13 cellular contexts compared by ENCODE assay signal in genomic region chr11:102256251-102256650, GRCh38.
DNase-seq lines count a peak whose midpoint lies in the region; ATAC-seq, FAIRE-seq and TF ChIP-seq lines count a peak whose summit lies in the region.
"Had no signal": no experiment of that assay in that cellular context is flagged by ENCODE, and none has a peak within 500 bp of the region (broad histone marks: within the 10 kb centered on the region; RNA-seq: fewer than 3 reads in every experiment).

No MANE protein-coding gene starts in this region.

- H3K4me1 ChIP-seq in BE2C (no peaks in the 10 kb centered on the region), IMR-90 (ENCODE audit: control insufficient read depth, insufficient read depth, low read length) (peaks cover 6% of the 10 kb centered on the region), GM12878 (ENCODE audit: control insufficient read depth, insufficient read depth, low read length) (no peaks in the 10 kb centered on the region)

- H4K8ac ChIP-seq in IMR-90 (ENCODE audit: low read depth in 2 of 2, low read length in 2 of 2), result peak overlapping the region; percentile 1 to 88; a peak in 2 of 4 replicates

- intact Hi-C loops in IMR-90 (cut with micrococcal nuclease), result no loop called here
- intact Hi-C loops in GM12878 (cut with micrococcal nuclease; ENCODE audit: unreplicated experiment), result no loop called here

- H3K27me3 ChIP-seq in BE2C (peaks cover 3% of the 10 kb centered on the region; the same call in 1 of the 2 replicates), IMR-90 (ENCODE audit: control insufficient read depth, insufficient read depth, low read length) (no peaks in the 10 kb centered on the region), GM12878 (replicated peaks in 1 of 2; ENCODE audit: control insufficient read depth in 2 of 2, insufficient read depth in 2 of 2, low read length in 1 of 2) (peaks cover 0 to 3% of the 10 kb centered on the region in 2 experiments; a peak in 1 of 4 replicates)
- H3K27me3 ChIP-seq: vagina had no signal

- H3K27ac ChIP-seq in IMR-90 (ENCODE audit: insufficient read depth, low read length), result no peak overlapping the region
- no peak overlapping the region for H3K27ac ChIP-seq in GM12878 (ENCODE audit: control insufficient read depth, insufficient read depth)
- H3K27ac ChIP-seq: vagina had no signal

- peak overlapping the region; percentile 83 for H2AK9ac ChIP-seq in IMR-90 (replicated peaks; ENCODE audit: low read depth, low read length, poor library complexity)

- DNase-seq in BE2C (peak; percentile 24), IMR-90 (peak; percentile 79), GM12878 (ENCODE audit: low read depth, low spot score) (no peak), iris pigment epithelial cell (ENCODE audit: low read depth) (peak; percentile 91), NCI-H187 treated with DMSO at 0.1 percent for 48 hours (lab: John Stamatoyannopoulos, UW) (no peak), left lobe of liver (ENCODE audit: low spot score) (no peak)
- DNase-seq in activated CD4-positive, alpha-beta T cell treated with anti-CD3 and anti-CD28 coated beads, Interleukin-2, amount 50 U/mL, for 1 hour, result no peak
- DNase-seq: DMS53; NCI-H2107; stimulated activated CD8-positive, alpha-beta memory T cell treated with anti-CD3 and anti-CD28 coated beads, Interleukin-4, amount 100 ng/mL, for 48 hours; SW 1271 had no signal

- H3K4me2 ChIP-seq in IMR-90 (ENCODE audit: low read depth, low read length) (no peak overlapping the region), GM12878 (ENCODE audit: control insufficient read depth, insufficient read depth) (no peak overlapping the region)

- FAIRE-seq in GM12878 (lab: Jason Lieb, UNC), result no peak

- CTCF ChIA-PET in IMR-90 (lab: Yijun Ruan, JAX) (no interaction called here), GM12878 (lab: Yijun Ruan, JAX) (interaction anchor here (1.7 kb wide), 1 partner anchor 357 kb away, joined by 5 read pairs; no protein-coding TSS in a partner anchor)

- H4K20me1 ChIP-seq in IMR-90 (ENCODE audit: insufficient read depth, low read length) (no peaks in the 10 kb centered on the region), GM12878 (ENCODE audit: control insufficient read depth, insufficient read depth) (no peaks in the 10 kb centered on the region)

- ATAC-seq in IMR-90 (ENCODE audit: low read depth) (peak; percentile 91), GM12878 (peak; percentile 37), HG02642 (IDR thresholded peaks at IDR 0.05; ENCODE audit: poor library complexity, unreplicated experiment) (no peak), left lobe of liver (no peak)

- TF ChIP-seq RAD21 in IMR-90 (IDR thresholded peaks at IDR 0.05; ENCODE audit: low read length) (no peak), GM12878 (IDR thresholded peaks at IDR 0.05; ENCODE audit: insufficient read depth, low read depth, low read length) (no peak)

- H3K56ac ChIP-seq in IMR-90 (ENCODE audit: extremely low read depth, insufficient read depth, low read length), result peak overlapping the region; percentile 29; the same call in 1 of the 2 replicates

- POLR2A ChIA-PET in IMR-90 (lab: Charles Lee; ENCODE audit: unreplicated experiment) (no interaction called here), GM12878 (lab: Charles Lee) (no interaction called here)

- no peaks in the 10 kb centered on the region for H3K79me1 ChIP-seq in IMR-90 (ENCODE audit: low read depth in 1 of 2, low read length in 2 of 2)

- H3K4me3 ChIP-seq in BE2C (ENCODE audit: low read depth, low read length) (no peak overlapping the region), IMR-90 (ENCODE audit: insufficient read depth, low read depth, low read length) (no peak overlapping the region), GM12878 (no peak overlapping the region)
- H3K4me3 ChIP-seq: vagina had no signal

- H2BK5ac ChIP-seq in IMR-90 (ENCODE audit: low read depth, low read length, poor library complexity, severe bottlenecking), result peak overlapping the region; percentile 78

- TF ChIP-seq EP300 in GM12878 (IDR thresholded peaks at IDR 0.05; ENCODE audit: borderline replicate concordance in 1 of 2, control insufficient read depth in 1 of 2, low read depth in 2 of 2, low read length in 2 of 2), result no peak

- peak overlapping the region; percentile 89 for H3K14ac ChIP-seq in IMR-90 (replicated peaks; ENCODE audit: low read depth, low read length)

- peak overlapping the region; percentile 64 for H2AFZ ChIP-seq in IMR-90 (replicated peaks; ENCODE audit: low read length, poor library complexity)
- H2AFZ ChIP-seq in GM12878 (ENCODE audit: control insufficient read depth, low read depth, low read length), result no peak overlapping the region

- RAD21 ChIA-PET in GM12878 (lab: Charles Lee; ENCODE audit: unreplicated experiment), result no interaction called here

- BruUV-seq in IMR-90 (replicated peaks; lab: Mats Ljungman, UMichigan), result no TSS peak
- no TSS peak for BruUV-seq in GM12878 (replicated peaks; lab: Mats Ljungman, UMichigan)

- TF ChIP-seq CTCF in BE2C (IDR thresholded peaks at IDR 0.05; ENCODE audit: low read depth, low read length) (no peak), IMR-90 (conservative IDR thresholded peaks at IDR 0.05; ENCODE audit: low read depth, low read length) (no peak), GM12878 (IDR thresholded peaks at IDR 0.05 in 2 of 3, conservative IDR thresholded peaks at IDR 0.05 in 1 of 3; ENCODE audit: control insufficient read depth in 2 of 3, extremely low read depth in 1 of 3, insufficient read depth in 1 of 3, low read depth in 3 of 3, low read length in 3 of 3) (no peak)

- peak overlapping the region; percentile 20 for H2AK5ac ChIP-seq in IMR-90 (ENCODE audit: low read depth, low read length)

- H3K18ac ChIP-seq in IMR-90 (ENCODE audit: low read depth, low read length), result peak overlapping the region; percentile 70; the same call in 1 of the 2 replicates

- no peak overlapping the region for H3K9ac ChIP-seq in IMR-90 (ENCODE audit: low read depth, low read length)
- no peak overlapping the region for H3K9ac ChIP-seq in GM12878 (ENCODE audit: control insufficient read depth, insufficient read depth, low read length)

- no peaks in the 10 kb centered on the region for H3K36me3 ChIP-seq in BE2C
- H3K36me3 ChIP-seq in IMR-90 (ENCODE audit: control insufficient read depth, insufficient read depth, low read length), result no peaks in the 10 kb centered on the region
- no peaks in the 10 kb centered on the region for H3K36me3 ChIP-seq in GM12878 (ENCODE audit: control insufficient read depth in 2 of 2, insufficient read depth in 2 of 2, low read length in 1 of 2)
- H3K36me3 ChIP-seq: vagina had no signal

- in situ Hi-C loops in IMR-90 (cut with MboI; ENCODE audit: low sequenced_read_pairs), result no loop called here
- in situ Hi-C loops in GM12878 (cut with MboI), result no loop called here

- H4K91ac ChIP-seq in IMR-90 (ENCODE audit: insufficient read depth, low read depth, low read length), result peak overlapping the region; percentile 54

- peak overlapping the region; percentile 90 for H2BK120ac ChIP-seq in IMR-90 (ENCODE audit: low read depth, low read length)

- dilution Hi-C loops in IMR-90 (cut with HindIII; ENCODE audit: low sequenced_read_pairs, unreplicated experiment), result no loop called here

- peak overlapping the region; percentile 56; the same call in 1 of the 3 replicates for H2BK15ac ChIP-seq in IMR-90 (ENCODE audit: low read depth, low read length)

- H3K9me3 ChIP-seq in BE2C (no peaks in the 10 kb centered on the region), IMR-90 (ENCODE audit: control insufficient read depth, insufficient read depth, low read length) (no peaks in the 10 kb centered on the region), GM12878 (replicated peaks; ENCODE audit: control insufficient read depth, insufficient read depth, low read length) (no peaks in the 10 kb centered on the region)
- H3K9me3 ChIP-seq: vagina had no signal

- peak overlapping the region; percentile 92 for H2BK20ac ChIP-seq in IMR-90 (ENCODE audit: low read depth, low read length)

- H3K23ac ChIP-seq in IMR-90 (ENCODE audit: low read depth, low read length), result peak overlapping the region; percentile 85

- SMC1A ChIA-PET in GM12878 (lab: Charles Lee; ENCODE audit: uncharacterized antibody, unreplicated experiment), result interaction anchor here (1.1 to 1.2 kb wide), 2 partner anchors 13 to 408 kb away, joined by 3 read pairs; no protein-coding TSS in a partner anchor

- TF ChIP-seq POLR2A in IMR-90 (IDR thresholded peaks at IDR 0.05; ENCODE audit: low read depth, low read length) (no peak), GM12878 (IDR thresholded peaks at IDR 0.05; ENCODE audit: low read depth, low read length) (no peak)

- H4K5ac ChIP-seq in IMR-90 (ENCODE audit: low read depth, low read length), result peak overlapping the region; percentile 38; the same call in 1 of the 2 replicates

- H3K4ac ChIP-seq in IMR-90 (ENCODE audit: low read depth, low read length), result peak overlapping the region; percentile 84

- no CpG with 5 or more reads among the region's 4 CpGs for WGBS in IMR-90 (ENCODE audit: extremely low coverage in 2 of 2, insufficient read length in 1 of 2), 2 experiments
- 20% methylated on average over 4 of the region's 4 CpGs for whole genome bisulfite sequencing in GM12878 (ENCODE audit: insufficient coverage, insufficient replicate concordance, low lambda C conversion rate, missing lambda C conversion rate)

- H3K9me1 ChIP-seq in IMR-90 (ENCODE audit: insufficient read depth, low read length), result peaks cover 6% of the 10 kb centered on the region

- no peaks in the 10 kb centered on the region for H3K79me2 ChIP-seq in GM12878 (ENCODE audit: control insufficient read depth, insufficient read depth, low read length)

TF ChIP-seq in IMR-90, 13 proteins besides CTCF, POLR2A, EP300 and RAD21:
- peak; percentile 89 for TF ChIP-seq BHLHE40 (IDR thresholded peaks at IDR 0.05; ENCODE audit: low read depth, low read length)
- no peak for TF ChIP-seq NFE2L2 (IDR thresholded peaks at IDR 0.05; ENCODE audit: low read depth, low read length)
- peak; percentile 27; the same call in 1 of the 2 replicates for TF ChIP-seq FOS (IDR thresholded peaks at IDR 0.05; ENCODE audit: low read depth, low read length)

TF ChIP-seq in GM12878, 131 proteins besides CTCF, POLR2A, EP300 and RAD21 (continues in another document):
- no peak for TF ChIP-seq EED (IDR thresholded peaks at IDR 0.05; ENCODE audit: low read depth)
- no peak for TF ChIP-seq SMARCA5 (IDR thresholded peaks at IDR 0.05)
- TF ChIP-seq STAT1 (conservative IDR thresholded peaks at IDR 0.05), result no peak
- no peak for TF ChIP-seq NFYA (IDR thresholded peaks at IDR 0.05; ENCODE audit: borderline replicate concordance, low read depth, low read length)
- no peak for TF ChIP-seq RAD51 (IDR thresholded peaks at IDR 0.05)
- no peak for TF ChIP-seq SIX5 (IDR thresholded peaks at IDR 0.05; ENCODE audit: low read depth, low read length, severe bottlenecking)
- TF ChIP-seq BHLHE40 (IDR thresholded peaks at IDR 0.05; ENCODE audit: borderline replicate concordance in 1 of 2, low read depth in 2 of 2, low read length in 1 of 2), result no peak
- no peak for TF ChIP-seq FOXM1 (IDR thresholded peaks at IDR 0.05; ENCODE audit: low read depth, low read length)
- TF ChIP-seq SMC3 (IDR thresholded peaks at IDR 0.05; ENCODE audit: borderline replicate concordance, low read length), result no peak
- TF ChIP-seq TCF7 (IDR thresholded peaks at IDR 0.05; ENCODE audit: borderline replicate concordance), result no peak
- TF ChIP-seq CREM (IDR thresholded peaks at IDR 0.05; ENCODE audit: low read depth), result no peak
- TF ChIP-seq LARP7 (IDR thresholded peaks at IDR 0.05), result no peak
- TF ChIP-seq MTA2 (IDR thresholded peaks at IDR 0.05; ENCODE audit: low read depth), result no peak

Comparison
In these comparisons a context has a peak if more than half of its experiments do, and no peak if none do; other contexts are left out.
1. DNase-seq: peak in BE2C (single experiment), IMR-90 (single experiment) and iris pigment epithelial cell (single experiment); none in GM12878 (single experiment), NCI-H187 treated with DMSO at 0.1 percent for 48 hours (single experiment), activated CD4-positive, alpha-beta T cell treated with anti-CD3 and anti-CD28 coated beads, Interleukin-2, amount 50 U/mL, for 1 hour (single experiment) and left lobe of liver (single experiment).
2. ATAC-seq: peak in IMR-90 (single experiment) and GM12878 (single experiment); none in HG02642 (single experiment) and left lobe of liver (single experiment).